ENCODE assay signal across 8 cellular contexts in genomic region chr7:127708788-127709187, GRCh38. TPM values are rescaled to one million over a fixed set of nuclear protein-coding genes. Genes with fewer than 3 reads are reported as not detected.
DNase-seq lines count a peak whose midpoint lies in the region; ATAC-seq, FAIRE-seq and TF ChIP-seq lines count a peak whose summit lies in the region.

No MANE protein-coding gene starts in this region.

- H3K36me3 Mint-ChIP-seq in CD4-positive, CD25-positive, alpha-beta regulatory T cell, result peaks cover 71% of the 10 kb centered on the region
- H3K36me3 Mint-ChIP-seq in T-helper 2 cell treated with Interferon-gamma antibody and Interleukin-4, amounts not matched to agents 5 μg/mL and 100 μg/mL, for 36 hours (ENCODE audit: low read depth), result peaks cover 72% of the 10 kb centered on the region
- peaks cover 26% of the 10 kb centered on the region for H3K36me3 Mint-ChIP-seq in astrocyte (ENCODE audit: low read depth, unreplicated experiment)

- H3F3A ChIP-seq in smooth muscle cell (ENCODE audit: low read depth), result peaks cover 8% of the 10 kb centered on the region

- peaks cover 0 to 13% (median 2%) of the 10 kb centered on the region in 4 donors for H3K4me1 Mint-ChIP-seq in CD4-positive, CD25-positive, alpha-beta regulatory T cell
- H3K4me1 Mint-ChIP-seq in T-helper 2 cell treated with Interferon-gamma antibody and Interleukin-4, amounts not matched to agents 5 μg/mL and 100 μg/mL, for 36 hours (ENCODE audit: low read depth), result peaks cover 8% of the 10 kb centered on the region
- H3K4me1 Mint-ChIP-seq in astrocyte (ENCODE audit: low read depth, unreplicated experiment), result peaks cover 21% of the 10 kb centered on the region

- H3K27ac ChIP-seq in CD4-positive, CD25-positive, alpha-beta regulatory T cell (ENCODE audit: insufficient read depth, low read length, poor library complexity, severe bottlenecking), result no peak overlapping the region
- no peak overlapping the region for H3K27ac ChIP-seq in astrocyte (ENCODE audit: low read depth, low read length)
- H3K27ac ChIP-seq in hepatocyte, result no peak overlapping the region
- H3K27ac ChIP-seq in smooth muscle cell (ENCODE audit: low read depth), result no peak overlapping the region

- no peaks in the 10 kb centered on the region for H3K9me2 ChIP-seq in hepatocyte (replicated peaks; ENCODE audit: insufficient read depth)

- H3K9me3 Mint-ChIP-seq in CD4-positive, CD25-positive, alpha-beta regulatory T cell, result peaks cover 0 to 3% (median 0%) of the 10 kb centered on the region in 7 donors
- peaks cover 23% of the 10 kb centered on the region for H3K9me3 Mint-ChIP-seq in T-helper 2 cell treated with Interferon-gamma antibody and Interleukin-4, amounts not matched to agents 5 μg/mL and 100 μg/mL, for 36 hours
- H3K9me3 Mint-ChIP-seq in astrocyte (ENCODE audit: unreplicated experiment), result no peaks in the 10 kb centered on the region

- peak; percentile 53 to 82 (median 70) for DNase-seq in CD4-positive, CD25-positive, alpha-beta regulatory T cell
- peak; percentile 90 for DNase-seq in NCI-H1694 (lab: John Stamatoyannopoulos, UW)
- DNase-seq in T-helper 2 cell treated with Interferon-gamma antibody and Interleukin-4, amounts not matched to agents 5 μg/mL and 100 μg/mL, for 36 hours (ENCODE audit: low spot score), result peak; percentile 51
- DNase-seq in astrocyte (ENCODE audit: low read depth), result peak; percentile 57
- peak; percentile 86 for DNase-seq in hepatocyte (ENCODE audit: low spot score)
- no peak for DNase-seq in smooth muscle cell (lab: John Stamatoyannopoulos, UW; ENCODE audit: unreplicated experiment)

- H3K27ac Mint-ChIP-seq in CD4-positive, CD25-positive, alpha-beta regulatory T cell, result no peak overlapping the region
- no peak overlapping the region for H3K27ac Mint-ChIP-seq in T-helper 2 cell treated with Interferon-gamma antibody and Interleukin-4, amounts not matched to agents 5 μg/mL and 100 μg/mL, for 36 hours
- H3K27ac Mint-ChIP-seq in astrocyte (ENCODE audit: unreplicated experiment), result peak overlapping the region; percentile 35

- H3K79me2 ChIP-seq in astrocyte (ENCODE audit: insufficient read depth, low read length) (peaks cover 27% of the 10 kb centered on the region), hepatocyte (peaks cover 16% of the 10 kb centered on the region), smooth muscle cell (ENCODE audit: low read depth) (peaks cover 31% of the 10 kb centered on the region)

- H4K20me1 ChIP-seq in astrocyte (ENCODE audit: insufficient read depth, low read length), result peaks cover 73% of the 10 kb centered on the region
- no peaks in the 10 kb centered on the region for H4K20me1 ChIP-seq in hepatocyte (ENCODE audit: insufficient read depth, poor library complexity, severe bottlenecking)
- H4K20me1 ChIP-seq in smooth muscle cell (ENCODE audit: low read depth), result peaks cover 85% of the 10 kb centered on the region

- H3K9ac ChIP-seq in astrocyte (ENCODE audit: low read length) (no peak overlapping the region), smooth muscle cell (ENCODE audit: low read depth) (no peak overlapping the region)

- H2AFZ ChIP-seq in astrocyte (ENCODE audit: low read depth, low read length) (no peak overlapping the region), hepatocyte (no peak overlapping the region), smooth muscle cell (ENCODE audit: low read depth) (no peak overlapping the region)

- WGBS in hepatocyte (ENCODE audit: low lambda C conversion rate, missing lambda C conversion rate), result 100% methylated on average over 1 of the region's 1 CpG
- WGBS in smooth muscle cell (ENCODE audit: low lambda C conversion rate), result 100% methylated on average over 1 of the region's 1 CpG

- H3K9me3 ChIP-seq in CD4-positive, CD25-positive, alpha-beta regulatory T cell (ENCODE audit: control insufficient read depth in 2 of 2, low read length in 2 of 2), result peaks cover 4 to 9% of the 10 kb centered on the region in 2 experiments
- peaks cover 6% of the 10 kb centered on the region for H3K9me3 ChIP-seq in astrocyte (ENCODE audit: insufficient read depth, low read depth, low read length)
- H3K9me3 ChIP-seq in hepatocyte (ENCODE audit: low read depth), result peaks cover 13% of the 10 kb centered on the region
- peaks cover 15% of the 10 kb centered on the region for H3K9me3 ChIP-seq in smooth muscle cell (replicated peaks; ENCODE audit: low read depth)

- peaks cover 71% of the 10 kb centered on the region for H3K36me3 ChIP-seq in CD4-positive, CD25-positive, alpha-beta regulatory T cell (ENCODE audit: control insufficient read depth, insufficient read depth, low read length)
- peaks cover 64% of the 10 kb centered on the region for H3K36me3 ChIP-seq in astrocyte (ENCODE audit: insufficient read depth, low read length)
- peaks cover 3% of the 10 kb centered on the region for H3K36me3 ChIP-seq in hepatocyte (replicated peaks; ENCODE audit: insufficient read depth, low read depth)
- peaks cover 48% of the 10 kb centered on the region for H3K36me3 ChIP-seq in smooth muscle cell (ENCODE audit: low read depth)

- FAIRE-seq in astrocyte (lab: Jason Lieb, UNC), result peak; percentile 75

- H3K4me2 ChIP-seq in astrocyte (ENCODE audit: low read length), result no peak overlapping the region
- H3K4me2 ChIP-seq in hepatocyte, result no peak overlapping the region
- H3K4me2 ChIP-seq in smooth muscle cell, result no peak overlapping the region

- no peaks in the 10 kb centered on the region for H3K27me3 ChIP-seq in CD4-positive, CD25-positive, alpha-beta regulatory T cell (ENCODE audit: control insufficient read depth, insufficient read depth, low read length)
- H3K27me3 ChIP-seq in astrocyte (ENCODE audit: insufficient read depth, low read length) (no peaks in the 10 kb centered on the region), hepatocyte (no peaks in the 10 kb centered on the region), smooth muscle cell (ENCODE audit: low read depth) (no peaks in the 10 kb centered on the region)

- no peaks in the 10 kb centered on the region for H3K4me1 ChIP-seq in CD4-positive, CD25-positive, alpha-beta regulatory T cell (ENCODE audit: control insufficient read depth, insufficient read depth, low read length, poor library complexity, severe bottlenecking)
- H3K4me1 ChIP-seq in astrocyte (ENCODE audit: insufficient read depth, low read length) (peaks cover 9% of the 10 kb centered on the region), hepatocyte (ENCODE audit: insufficient read depth) (no peaks in the 10 kb centered on the region), smooth muscle cell (ENCODE audit: low read depth) (no peaks in the 10 kb centered on the region)

- TF ChIP-seq CTCF in astrocyte (IDR thresholded peaks at IDR 0.05; ENCODE audit: insufficient read depth, low read depth, low read length) (peak; percentile 78), hepatocyte (IDR thresholded peaks at IDR 0.05; ENCODE audit: poor library complexity) (peak; percentile 81), smooth muscle cell (IDR thresholded peaks at IDR 0.05; ENCODE audit: borderline replicate concordance, insufficient read depth, poor library complexity, severe bottlenecking) (peak; percentile 69)

- H3K4me3 ChIP-seq in CD4-positive, CD25-positive, alpha-beta regulatory T cell (ENCODE audit: low read depth, low read length), result no peak overlapping the region
- H3K4me3 ChIP-seq in astrocyte (ENCODE audit: insufficient read depth, low read depth, low read length), result no peak overlapping the region
- no peak overlapping the region for H3K4me3 ChIP-seq in hepatocyte
- no peak overlapping the region for H3K4me3 ChIP-seq in smooth muscle cell

- peak in 1 of 2 donors; percentile 53 for ATAC-seq in CD4-positive, CD25-positive, alpha-beta regulatory T cell (ENCODE audit: low read depth in 2 of 2)
- ATAC-seq in GM21423 (IDR thresholded peaks at IDR 0.05; ENCODE audit: unreplicated experiment) (peak; percentile 76), HG03095 (IDR thresholded peaks at IDR 0.05; ENCODE audit: unreplicated experiment) (no peak)

- no peak overlapping the region for H3K4me3 Mint-ChIP-seq in CD4-positive, CD25-positive, alpha-beta regulatory T cell
- no peak overlapping the region for H3K4me3 Mint-ChIP-seq in T-helper 2 cell treated with Interferon-gamma antibody and Interleukin-4, amounts not matched to agents 5 μg/mL and 100 μg/mL, for 36 hours
- no peak overlapping the region for H3K4me3 Mint-ChIP-seq in astrocyte (ENCODE audit: unreplicated experiment)

- no peaks in the 10 kb centered on the region for H3K27me3 Mint-ChIP-seq in CD4-positive, CD25-positive, alpha-beta regulatory T cell
- H3K27me3 Mint-ChIP-seq in T-helper 2 cell treated with Interferon-gamma antibody and Interleukin-4, amounts not matched to agents 5 μg/mL and 100 μg/mL, for 36 hours (ENCODE audit: low read depth), result no peaks in the 10 kb centered on the region
- H3K27me3 Mint-ChIP-seq in astrocyte (ENCODE audit: low read depth, unreplicated experiment), result no peaks in the 10 kb centered on the region

RNA-seq across cellular contexts. Expression of gene SND1, which starts 56.8 kb away (rescaled TPM):
- 121 TPM for total RNA-seq in CD4-positive, CD25-positive, alpha-beta regulatory T cell
- 10 to 100 TPM; 84.4 to 87.0 (median 86.8) TPM for polyA plus RNA-seq in CD4-positive, CD25-positive, alpha-beta regulatory T cell
- 267 and 278 TPM in 2 replicates for total RNA-seq in astrocyte
- 200 and 205 TPM in 2 replicates for total RNA-seq in hepatocyte
- 130 and 141 TPM in 2 replicates for polyA plus RNA-seq in hepatocyte
- total RNA-seq in smooth muscle cell, result 129 and 187 TPM in 2 replicates
- 134 and 136 TPM in 2 replicates for polyA plus RNA-seq in smooth muscle cell
